1 cellular context compared by ENCODE assay signal in the genomic region with DNA sequence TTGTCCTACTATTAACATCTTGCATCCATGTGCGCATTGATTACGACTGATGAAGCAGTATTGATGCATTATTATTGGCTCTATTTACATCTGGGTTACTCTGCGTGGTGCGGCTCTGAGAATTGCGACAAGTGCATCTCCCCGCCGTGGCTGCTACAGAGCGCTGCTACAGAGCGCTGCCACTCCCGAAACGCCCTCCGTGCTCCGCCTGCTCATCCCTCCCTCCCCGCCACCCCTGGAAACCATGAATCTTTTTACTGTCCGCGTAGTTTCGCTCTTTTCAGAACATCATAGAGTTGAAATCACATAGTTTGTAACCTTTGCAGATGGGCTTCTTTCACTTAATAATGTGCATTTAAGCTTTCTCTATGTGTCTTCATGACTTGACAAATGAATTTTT.
A peak's percentile ranks its signal among the peaks of the same experiment; 100 is the strongest.
TF ChIP-seq lines count a peak whose summit lies in the region.

No MANE protein-coding gene starts in this region.

TF ChIP-seq in K562, 482 proteins besides CTCF, POLR2A, EP300 and RAD21 (continued from another document):
- TF ChIP-seq DEAF1 (CRISPR knock-in tag; IDR thresholded peaks at IDR 0.05) (no peak), E2F5 (CRISPR knock-in tag; IDR thresholded peaks at IDR 0.05) (no peak), ZNF586 (CRISPR knock-in tag; conservative IDR thresholded peaks at IDR 0.05) (no peak), SMARCC2 (IDR thresholded peaks at IDR 0.05; ENCODE audit: low read depth) (no peak), HNRNPLL (IDR thresholded peaks at IDR 0.05; ENCODE audit: low read depth, low read length, poor library complexity, severe bottlenecking) (peak; percentile 37)
